15 cellular contexts compared by ENCODE assay signal in genomic region chr7:50869108-50869716, GRCh38.
DNase-seq lines count a peak whose midpoint lies in the region; ATAC-seq and TF ChIP-seq lines count a peak whose summit lies in the region.
"Had no signal": no experiment of that assay in that cellular context is flagged by ENCODE, and none has a peak within 500 bp of the region (broad histone marks: within the 10 kb centered on the region; RNA-seq: fewer than 3 reads in every experiment).

No MANE protein-coding gene starts in this region.

- H2BK15ac ChIP-seq in mesenchymal stem cell (ENCODE audit: low read depth, poor library complexity, severe bottlenecking) (no peak overlapping the region), neuronal stem cell (ENCODE audit: low read length) (no peak overlapping the region)

- H4K8ac ChIP-seq in mesenchymal stem cell (ENCODE audit: low read length) (no peak overlapping the region), neuronal stem cell (ENCODE audit: low read depth, low read length) (no peak overlapping the region)

- H2AFZ ChIP-seq in mesenchymal stem cell (ENCODE audit: low read depth, low read length) (no peak overlapping the region), neuronal stem cell (ENCODE audit: low read length) (no peak overlapping the region)

- POLR2A ChIA-PET in Panc1 (lab: Charles Lee), result no interaction called here
- POLR2A ChIA-PET in GM10248 (lab: Yijun Ruan, JAX), result no interaction called here

- H3K4me1 ChIP-seq in Panc1 (ENCODE audit: control insufficient read depth, insufficient read depth, low read length), result no peaks in the 10 kb centered on the region
- peaks cover 12% of the 10 kb centered on the region for H3K4me1 ChIP-seq in mesenchymal stem cell (ENCODE audit: control insufficient read depth, insufficient read depth, low read depth, low read length)
- peaks cover 0 to 15% of the 10 kb centered on the region in 2 donors for H3K4me1 ChIP-seq in neuronal stem cell (ENCODE audit: control insufficient read depth in 2 of 2, insufficient read depth in 1 of 2, low read depth in 1 of 2, low read length in 2 of 2)
- H3K4me1 ChIP-seq: upper lobe of left lung had no signal

- H4K91ac ChIP-seq in mesenchymal stem cell (ENCODE audit: low read length), result no peak overlapping the region
- H4K91ac ChIP-seq in neuronal stem cell (ENCODE audit: low read depth, low read length, poor library complexity), result no peak overlapping the region

- DNase-seq in AG08395 (ENCODE audit: low spot score) (peak; percentile 89), Panc1 (ENCODE audit: low read depth, low spot score) (peak; percentile 85), epithelial cell of esophagus (ENCODE audit: low read depth) (peak; percentile 84), mesenchymal stem cell (peak; percentile 36), GM10248 (ENCODE audit: extremely low spot score) (no peak), neuronal stem cell (ENCODE audit: low spot score) (no peak), left lobe of liver (ENCODE audit: low spot score) (no peak)
- DNase-seq: activated CD8-positive, alpha-beta memory T cell treated with anti-CD3 and anti-CD28 coated beads, Interleukin-2, amount 50 U/mL, for 4 hours; CD4-positive, CD25-positive, alpha-beta regulatory T cell; effector CD4-positive, alpha-beta T cell; NCI-H1417 treated with DMSO at 0.1 percent for 48 hours; SHP77; upper lobe of left lung had no signal

- CTCF ChIA-PET in Panc1 (lab: Charles Lee), result no interaction called here
- CTCF ChIA-PET in GM10248 (lab: Yijun Ruan, JAX), result no interaction called here

- H3K14ac ChIP-seq in mesenchymal stem cell (ENCODE audit: low read length in 2 of 2) (no peak overlapping the region), neuronal stem cell (ENCODE audit: low read length) (no peak overlapping the region)

- intact Hi-C loops in Panc1 (cut with micrococcal nuclease; ENCODE audit: unreplicated experiment), result no loop called here

- H3K4ac ChIP-seq in mesenchymal stem cell (ENCODE audit: low read depth in 1 of 2, low read length in 2 of 2) (no peak overlapping the region), neuronal stem cell (ENCODE audit: low read length) (no peak overlapping the region)

- WGBS in mesenchymal stem cell, result 53% methylated on average over 4 of the region's 5 CpGs
- no CpG with 5 or more reads among the region's 5 CpGs for WGBS in neuronal stem cell (ENCODE audit: extremely low coverage in 2 of 2, insufficient read length in 2 of 2, insufficient replicate concordance in 1 of 2), 2 donors

- no peak overlapping the region for H2BK12ac ChIP-seq in mesenchymal stem cell (ENCODE audit: low read length in 2 of 2)
- H2BK12ac ChIP-seq in neuronal stem cell (ENCODE audit: low read length), result no peak overlapping the region

- H2AK5ac ChIP-seq in mesenchymal stem cell (ENCODE audit: low read length, severe bottlenecking) (peak overlapping the region; percentile 16), neuronal stem cell (ENCODE audit: low read depth, low read length) (no peak overlapping the region)

- H3K4me3 ChIP-seq in Panc1 (ENCODE audit: low read depth in 2 of 2, low read length in 2 of 2) (peak overlapping the region in 1 of 2 experiments; percentile 15; a peak in 2 of 4 replicates), epithelial cell of esophagus (ENCODE audit: low read length) (no peak overlapping the region), mesenchymal stem cell (ENCODE audit: insufficient read depth in 1 of 2, low read depth in 1 of 2, low read length in 2 of 2) (peak overlapping the region in 1 of 2 experiments; percentile 30), neuronal stem cell (ENCODE audit: low read length in 2 of 2) (no peak overlapping the region)
- H3K4me3 ChIP-seq: mucosa of descending colon, upper lobe of left lung had no signal

- ATAC-seq in Panc1 (peak; percentile 60; the same call in 1 of the 2 replicates), GM21381 (IDR thresholded peaks at IDR 0.05; ENCODE audit: unreplicated experiment) (no peak), left lobe of liver (no peak)
- ATAC-seq: mucosa of descending colon had no signal

- H2BK120ac ChIP-seq in mesenchymal stem cell (ENCODE audit: low read depth, low read length) (no peak overlapping the region), neuronal stem cell (ENCODE audit: low read depth, low read length) (no peak overlapping the region)

- BruUV-seq in Panc1 (replicated peaks; lab: Mats Ljungman, UMichigan), result no TSS peak

- H3K36me3 ChIP-seq in Panc1 (ENCODE audit: control insufficient read depth, insufficient read depth, low read length) (no peaks in the 10 kb centered on the region), mesenchymal stem cell (ENCODE audit: control insufficient read depth in 1 of 2, insufficient read depth in 2 of 2, low read depth in 1 of 2, low read length in 2 of 2) (no peaks in the 10 kb centered on the region), neuronal stem cell (replicated peaks in 1 of 2; ENCODE audit: control insufficient read depth in 2 of 2, insufficient read depth in 2 of 2, low read length in 2 of 2) (no peaks in the 10 kb centered on the region)
- H3K36me3 ChIP-seq: upper lobe of left lung had no signal

- H3K18ac ChIP-seq in mesenchymal stem cell (ENCODE audit: low read depth in 1 of 2, low read length in 2 of 2) (no peak overlapping the region), neuronal stem cell (ENCODE audit: low read length) (no peak overlapping the region)

- no peaks in the 10 kb centered on the region for H3K79me1 ChIP-seq in mesenchymal stem cell (replicated peaks; ENCODE audit: low read length, poor library complexity, severe bottlenecking)
- H3K79me1 ChIP-seq in neuronal stem cell (ENCODE audit: low read depth, low read length), result no peaks in the 10 kb centered on the region

- H3K27me3 ChIP-seq in Panc1 (ENCODE audit: control insufficient read depth, insufficient read depth, low read length) (no peaks in the 10 kb centered on the region), mesenchymal stem cell (ENCODE audit: control insufficient read depth in 1 of 2, insufficient read depth in 1 of 2, low read length in 2 of 2) (peaks cover 0 to 3% of the 10 kb centered on the region in 2 experiments), neuronal stem cell (ENCODE audit: control insufficient read depth in 3 of 3, insufficient read depth in 3 of 3, low read depth in 1 of 3, low read length in 3 of 3) (no peaks in the 10 kb centered on the region)
- H3K27me3 ChIP-seq: upper lobe of left lung had no signal

- H3K9me3 ChIP-seq in Panc1 (ENCODE audit: control insufficient read depth, insufficient read depth, low read depth, low read length) (no peaks in the 10 kb centered on the region), mesenchymal stem cell (ENCODE audit: control insufficient read depth, low read length) (no peaks in the 10 kb centered on the region), neuronal stem cell (replicated peaks in 1 of 2; ENCODE audit: control insufficient read depth in 2 of 2, insufficient read depth in 1 of 2, low read depth in 1 of 2, low read length in 2 of 2) (no peaks in the 10 kb centered on the region)
- H3K9me3 ChIP-seq: mucosa of descending colon, upper lobe of left lung had no signal

- H3K4me2 ChIP-seq in mesenchymal stem cell (ENCODE audit: low read length, poor library complexity, severe bottlenecking) (peak overlapping the region; percentile 5), neuronal stem cell (ENCODE audit: insufficient read depth, low read length, poor library complexity, severe bottlenecking) (no peak overlapping the region)

- in situ Hi-C loops in Panc1 (cut with HindIII; ENCODE audit: low pct_unique_long_range_greater_than_20kb, low sequenced_read_pairs), result no loop called here

- H3K27ac ChIP-seq in Panc1 (ENCODE audit: low read length), result no peak overlapping the region
- H3K27ac ChIP-seq in mesenchymal stem cell (ENCODE audit: low read length, poor library complexity, severe bottlenecking), result peak overlapping the region; percentile 85
- H3K27ac ChIP-seq in neuronal stem cell (replicated peaks; ENCODE audit: low read length), result no peak overlapping the region
- H3K27ac ChIP-seq: upper lobe of left lung had no signal

- H2BK5ac ChIP-seq in mesenchymal stem cell (ENCODE audit: low read depth, low read length, poor library complexity, severe bottlenecking), result peak overlapping the region; percentile 71
- H2BK5ac ChIP-seq in neuronal stem cell (ENCODE audit: low read length), result no peak overlapping the region

- H3K9ac ChIP-seq in mesenchymal stem cell (ENCODE audit: low read length), result peak overlapping the region; percentile 68
- no peak overlapping the region for H3K9ac ChIP-seq in neuronal stem cell (ENCODE audit: low read depth, low read length, poor library complexity)

- TF ChIP-seq CTCF in Panc1 (IDR thresholded peaks at IDR 0.05) (no peak), epithelial cell of esophagus (IDR thresholded peaks at IDR 0.05; ENCODE audit: insufficient read depth, low read depth, low read length, missing control alignments) (no peak), GM10248 (IDR thresholded peaks at IDR 0.05; ENCODE audit: control extremely low read depth, extremely low read depth, low read depth, missing control alignments) (no peak)

- H3K23ac ChIP-seq in mesenchymal stem cell (ENCODE audit: low read length in 2 of 2), result no peak overlapping the region
- H3K23ac ChIP-seq in neuronal stem cell (ENCODE audit: low read depth, low read length, poor library complexity), result no peak overlapping the region

Comparison
In these comparisons a context has a peak if more than half of its experiments do, and no peak if none do; other contexts are left out.
1. DNase-seq: peak in AG08395 (single experiment), Panc1 (single experiment), epithelial cell of esophagus (single experiment) and mesenchymal stem cell (single experiment); none in GM10248 (single experiment), neuronal stem cell (single experiment) and left lobe of liver (single experiment).